12 cellular contexts compared by ENCODE assay signal in genomic region chr1:225818229-225818628, GRCh38. TPM values are rescaled to one million over a fixed set of nuclear protein-coding genes. Genes with fewer than 3 reads are reported as not detected.
DNase-seq lines count a peak whose midpoint lies in the region; ATAC-seq and TF ChIP-seq lines count a peak whose summit lies in the region.
"Had no signal": no experiment of that assay in that cellular context is flagged by ENCODE, and none has a peak within 500 bp of the region (broad histone marks: within the 10 kb centered on the region; RNA-seq: fewer than 3 reads in every experiment).

No MANE protein-coding gene starts in this region.

- H2AFZ ChIP-seq in GM23248, result no peak overlapping the region

- H3K9ac ChIP-seq in GM23248, result peak overlapping the region; percentile 77; the same call in 1 of the 2 replicates

- H3K9me2 ChIP-seq in GM23248 (ENCODE audit: insufficient read depth), result no peaks in the 10 kb centered on the region

- H3K9me3 Mint-ChIP-seq in activated CD4-positive, alpha-beta T cell treated with anti-CD3 and anti-CD28 coated beads for 36 hours (ENCODE audit: low read depth), result no peaks in the 10 kb centered on the region
- H3K9me3 Mint-ChIP-seq: CD4-positive, CD25-positive, alpha-beta regulatory T cell; stimulated activated effector memory CD8-positive, alpha-beta T cell treated with anti-CD3 and anti-CD28 coated beads, Interleukin-12 subunit alpha, Interleukin-12 subunit beta, amount 100 ng/mL, for 72 hours had no signal

- H3K27ac ChIP-seq in GM23248 (peak overlapping the region; percentile 78), adrenal gland (peak overlapping the region; percentile 94 to 98 (median 97)), skin epidermis (peak overlapping the region in 15 of 21 experiments; percentile 37 to 87 (median 79))

- H3K79me2 ChIP-seq in GM23248 (ENCODE audit: insufficient read depth), result no peaks in the 10 kb centered on the region

- no peaks in the 10 kb centered on the region for H4K20me1 ChIP-seq in GM23248 (ENCODE audit: insufficient read depth)

- H3K4me3 Mint-ChIP-seq in activated CD4-positive, alpha-beta T cell treated with anti-CD3 and anti-CD28 coated beads for 36 hours, result no peak overlapping the region
- H3K4me3 Mint-ChIP-seq: stimulated activated effector memory CD8-positive, alpha-beta T cell treated with anti-CD3 and anti-CD28 coated beads, Interleukin-12 subunit alpha, Interleukin-12 subunit beta, amount 100 ng/mL, for 72 hours had no signal

- CTCF ChIA-PET in activated CD4-positive, alpha-beta T cell treated with anti-CD3 and anti-CD28 coated beads for 36 hours (lab: Charles Lee), result interaction anchor here (0.7 to 1.0 kb wide), 2 partner anchors 10 to 57 kb away, joined by 3 read pairs; no protein-coding TSS in a partner anchor

- H3K27me3 ChIP-seq in GM23248 (replicated peaks; ENCODE audit: insufficient read depth), result no peaks in the 10 kb centered on the region
- H3K27me3 ChIP-seq in adrenal gland, result no peaks in the 10 kb centered on the region

- DNase-seq in GM23248, result no peak
- DNase-seq in adrenal gland, result peak in 4 of 7 donors; percentile 36 to 63 (median 44)
- DNase-seq in left lobe of liver (ENCODE audit: low spot score), result peak; percentile 46
- no peak for DNase-seq in NCI-H2029 (lab: John Stamatoyannopoulos, UW)
- DNase-seq in activated CD4-positive, alpha-beta T cell treated with anti-CD3 and anti-CD28 coated beads for 36 hours, result no peak
- DNase-seq in hippocampal formation (lab: John Stamatoyannopoulos, UW), result no peak
- DNase-seq: activated CD4-positive, alpha-beta T cell treated with anti-CD3 and anti-CD28 coated beads for 1 hour; activated effector memory CD4-positive, alpha-beta T cell treated with anti-CD3 and anti-CD28 coated beads, Interleukin-2, amount 50 U/mL, for 16 hours had no signal

- ATAC-seq in left lobe of liver, result peak; percentile 2
- no peak for ATAC-seq in activated CD4-positive, alpha-beta T cell treated with anti-CD3 and anti-CD28 coated beads for 36 hours
- no peak for ATAC-seq in HG02642 (IDR thresholded peaks at IDR 0.05; ENCODE audit: poor library complexity, unreplicated experiment)
- ATAC-seq: stimulated activated effector memory CD8-positive, alpha-beta T cell treated with anti-CD3 and anti-CD28 coated beads, Interleukin-12 subunit alpha, Interleukin-12 subunit beta, amount 100 ng/mL, for 72 hours had no signal

- H3F3A ChIP-seq in GM23248 (ENCODE audit: insufficient read depth), result peaks cover 12% of the 10 kb centered on the region

- H3K36me3 ChIP-seq in GM23248 (ENCODE audit: low read depth), result no peaks in the 10 kb centered on the region
- no peaks in the 10 kb centered on the region for H3K36me3 ChIP-seq in adrenal gland (replicated peaks in 1 of 2)

- no peaks in the 10 kb centered on the region for H3K36me3 Mint-ChIP-seq in activated CD4-positive, alpha-beta T cell treated with anti-CD3 and anti-CD28 coated beads for 36 hours (ENCODE audit: low read depth)
- H3K36me3 Mint-ChIP-seq: CD4-positive, CD25-positive, alpha-beta regulatory T cell; stimulated activated effector memory CD8-positive, alpha-beta T cell treated with anti-CD3 and anti-CD28 coated beads, Interleukin-12 subunit alpha, Interleukin-12 subunit beta, amount 100 ng/mL, for 72 hours had no signal

- peaks cover 31% of the 10 kb centered on the region for H3K4me1 ChIP-seq in GM23248 (ENCODE audit: insufficient read depth)
- peaks cover 95 to 96% of the 10 kb centered on the region in 2 donors for H3K4me1 ChIP-seq in adrenal gland (replicated peaks in 1 of 2)

- intact Hi-C loops in adrenal gland (cut with DNase I), result no loop called here
- intact Hi-C loops in activated CD4-positive, alpha-beta T cell treated with anti-CD3 and anti-CD28 coated beads for 36 hours (cut with DNase I, micrococcal nuclease), result no loop called here

- H3K4me2 ChIP-seq in GM23248 (ENCODE audit: unreplicated experiment), result peak overlapping the region; percentile 56

- peak in 1 of 2 donors; percentile 32 for TF ChIP-seq POLR2A in adrenal gland (IDR thresholded peaks at IDR 0.05)

- H3K9me3 ChIP-seq in GM23248 (ENCODE audit: low read depth) (no peaks in the 10 kb centered on the region), adrenal gland (replicated peaks in 1 of 3) (no peaks in the 10 kb centered on the region)

- 81 to 83% methylated on average over 7 of the region's 7 CpGs for WGBS in GM23248 (ENCODE audit: low coverage in 1 of 2, low lambda C conversion rate in 2 of 2, missing lambda C conversion rate in 2 of 2), 2 experiments
- WGBS in adrenal gland, 4 donors, result 59 to 68% (median 64%) methylated on average over 7 of the region's 7 CpGs

- H3K4me1 Mint-ChIP-seq in activated CD4-positive, alpha-beta T cell treated with anti-CD3 and anti-CD28 coated beads for 36 hours, result peaks cover 3% of the 10 kb centered on the region
- H3K4me1 Mint-ChIP-seq: CD4-positive, CD25-positive, alpha-beta regulatory T cell; stimulated activated effector memory CD8-positive, alpha-beta T cell treated with anti-CD3 and anti-CD28 coated beads, Interleukin-12 subunit alpha, Interleukin-12 subunit beta, amount 100 ng/mL, for 72 hours had no signal

- POLR2A ChIA-PET in activated CD4-positive, alpha-beta T cell treated with anti-CD3 and anti-CD28 coated beads for 36 hours (lab: Charles Lee), result no interaction called here

- no peak for TF ChIP-seq CTCF in adrenal gland (IDR thresholded peaks at IDR 0.05)

- no peak overlapping the region for H3K27ac Mint-ChIP-seq in activated CD4-positive, alpha-beta T cell treated with anti-CD3 and anti-CD28 coated beads for 36 hours
- H3K27ac Mint-ChIP-seq: CD4-positive, CD25-positive, alpha-beta regulatory T cell; stimulated activated effector memory CD8-positive, alpha-beta T cell treated with anti-CD3 and anti-CD28 coated beads, Interleukin-12 subunit alpha, Interleukin-12 subunit beta, amount 100 ng/mL, for 72 hours had no signal

- no peaks in the 10 kb centered on the region for H3K27me3 Mint-ChIP-seq in activated CD4-positive, alpha-beta T cell treated with anti-CD3 and anti-CD28 coated beads for 36 hours

- no peak overlapping the region for H3K4me3 ChIP-seq in GM23248
- H3K4me3 ChIP-seq in adrenal gland, result no peak overlapping the region
- no peak overlapping the region for H3K4me3 ChIP-seq in skin epidermis

- in situ Hi-C loops in GM23248 (cut with MboI), result no loop called here

RNA-seq across cellular contexts. Expression of gene EPHX1, which starts 8.3 kb away (rescaled TPM):
- 18.2 and 21.9 TPM in 2 replicates for total RNA-seq in GM23248 (2014; rRNA removed; shearing (Covaris generic))
- 16.6 and 17.0 TPM in 2 replicates for polyA plus RNA-seq in GM23248 (2016; fragmentation: Nextera tagmentation; extraction: Ambion mirVana)
- total RNA-seq in adrenal gland, result 1,000 to 10,000 TPM; 1,400 to 3,548 (median 1,755) TPM
- 1,000 to 10,000 TPM in 1 of 3 donors, 100 to 1,000 TPM in 2; 337 to 1,831 (median 896) TPM for polyA plus RNA-seq in adrenal gland
- total RNA-seq in left lobe of liver, result 1,368 TPM
- total RNA-seq in activated CD4-positive, alpha-beta T cell treated with anti-CD3 and anti-CD28 coated beads for 36 hours, result 1 to 10 TPM; 2.5 to 2.6 TPM

RNA-seq across cellular contexts. Expression of gene SRP9, which starts 40.6 kb away (rescaled TPM):
- 321 and 446 TPM in 2 replicates for total RNA-seq in GM23248 (2014; rRNA removed; shearing (Covaris generic))
- polyA plus RNA-seq in GM23248 (2016; fragmentation: Nextera tagmentation; extraction: Ambion mirVana) (415 and 419 TPM in 2 replicates), adrenal gland (100 to 1,000 TPM; 144 to 521 (median 178) TPM)
- total RNA-seq in adrenal gland (100 to 1,000 TPM; 197 to 429 (median 293) TPM), left lobe of liver (136 TPM)
- total RNA-seq in activated CD4-positive, alpha-beta T cell treated with anti-CD3 and anti-CD28 coated beads for 36 hours, result 100 to 1,000 TPM; 263 to 308 TPM

Comparison
In these comparisons a context has a peak if more than half of its experiments do, and no peak if none do; other contexts are left out.
1. DNase-seq: peak in adrenal gland (4 of 7) and left lobe of liver (single experiment); none in GM23248 (single experiment), NCI-H2029 (single experiment), activated CD4-positive, alpha-beta T cell treated with anti-CD3 and anti-CD28 coated beads for 36 hours (single experiment) and hippocampal formation (0 of 2).
2. RNA of gene EPHX1, which starts 8.3 kb away (total RNA-seq): 1,400 to 3,548 TPM in adrenal gland and 1,368 TPM in left lobe of liver (single experiment); 18.2 to 21.9 TPM in GM23248 and 2.5 to 2.6 TPM in activated CD4-positive, alpha-beta T cell treated with anti-CD3 and anti-CD28 coated beads for 36 hours; every median in the first group is over 10 times any median in the second.
3. Peak in every context shown above with its lines, with median percentiles within 50 percentile points of each other: H3K27ac ChIP-seq.